In genomic region chr14:104284107-104284592, GRCh38 we compare ENCODE assay signal across 18 cellular contexts.
A peak's percentile ranks its signal among the peaks of the same experiment; 100 is the strongest.
DNase-seq lines count a peak whose midpoint lies in the region; TF ChIP-seq lines count a peak whose summit lies in the region.
"Had no signal": no experiment of that assay in that cellular context is flagged by ENCODE, and none has a peak within 500 bp of the region (broad histone marks: within the 10 kb centered on the region; RNA-seq: fewer than 3 reads in every experiment).

No MANE protein-coding gene starts in this region.

- H3K4me3 ChIP-seq in neuronal stem cell (ENCODE audit: low read length in 2 of 2), result no peak overlapping the region
- H3K4me3 ChIP-seq: body of pancreas, esophagus muscularis mucosa, pancreas, SJSA1 had no signal

- H3K4me3 Mint-ChIP-seq in chondrocyte (ENCODE audit: unreplicated experiment), result no peak overlapping the region
- H3K4me3 Mint-ChIP-seq: type B pancreatic cell had no signal

- H3K27ac ChIP-seq in neuronal stem cell (replicated peaks; ENCODE audit: low read length), result no peak overlapping the region
- H3K27ac ChIP-seq: body of pancreas, pancreas, SJSA1 had no signal

- H3K18ac ChIP-seq in neuronal stem cell (ENCODE audit: low read length), result peak overlapping the region; percentile 88

- no peak overlapping the region for H2BK12ac ChIP-seq in neuronal stem cell (ENCODE audit: low read length)

- H2BK15ac ChIP-seq in neuronal stem cell (ENCODE audit: low read length), result peak overlapping the region; percentile 58

- H3K9me3 Mint-ChIP-seq in chondrocyte (ENCODE audit: low read depth), result peaks cover 3% of the 10 kb centered on the region
- H3K9me3 Mint-ChIP-seq: type B pancreatic cell had no signal

- H2BK5ac ChIP-seq in neuronal stem cell (ENCODE audit: low read length), result peak overlapping the region; percentile 39

- no peaks in the 10 kb centered on the region for H3K4me1 Mint-ChIP-seq in chondrocyte (ENCODE audit: low read depth)

- peak overlapping the region; percentile 44 for H3K9ac ChIP-seq in neuronal stem cell (ENCODE audit: low read depth, low read length, poor library complexity)

- no peak overlapping the region for H3K4ac ChIP-seq in neuronal stem cell (ENCODE audit: low read length)

- H3K14ac ChIP-seq in neuronal stem cell (ENCODE audit: low read length), result peak overlapping the region; percentile 99

- H3K9me3 ChIP-seq in neuronal stem cell (replicated peaks in 1 of 2; ENCODE audit: control insufficient read depth in 2 of 2, insufficient read depth in 1 of 2, low read depth in 1 of 2, low read length in 2 of 2), result no peaks in the 10 kb centered on the region
- H3K9me3 ChIP-seq: body of pancreas, esophagus muscularis mucosa, pancreas, SJSA1 had no signal

- H2BK120ac ChIP-seq in neuronal stem cell (ENCODE audit: low read depth, low read length), result no peak overlapping the region

- no peaks in the 10 kb centered on the region for H3K36me3 ChIP-seq in neuronal stem cell (replicated peaks in 1 of 2; ENCODE audit: control insufficient read depth in 2 of 2, insufficient read depth in 2 of 2, low read length in 2 of 2)
- H3K36me3 ChIP-seq: esophagus muscularis mucosa, pancreas, SJSA1 had no signal

- peak; percentile 41 for DNase-seq in NCI-H1694 treated with DMSO at 0.1 percent for 48 hours (lab: John Stamatoyannopoulos, UW)
- no peak for DNase-seq in NCI-H1694 (lab: John Stamatoyannopoulos, UW)
- peak; percentile 57 for DNase-seq in COR-L47 (lab: John Stamatoyannopoulos, UW)
- DNase-seq in chondrocyte (ENCODE audit: low spot score), result peak; percentile 87
- DNase-seq in neuronal stem cell (ENCODE audit: low spot score), result no peak
- DNase-seq in KG1 (lab: John Stamatoyannopoulos, UW), result no peak
- DNase-seq in HUDEP-2 (lab: John Stamatoyannopoulos, UW; ENCODE audit: unreplicated experiment in 76 of 76), result no peak
- DNase-seq in hippocampal formation (lab: John Stamatoyannopoulos, UW), result no peak
- DNase-seq: activated CD8-positive, alpha-beta memory T cell treated with anti-CD3 and anti-CD28 coated beads, Interleukin-2, amount 50 U/mL, for 48 hours; dermis blood vessel endothelial cell; stimulated activated CD4-positive, alpha-beta T cell treated with anti-CD3 and anti-CD28 coated beads, Interleukin-12 subunit alpha, Interleukin-12 subunit beta, amount 100 ng/mL, for 4 hours; stimulated activated naive CD4-positive, alpha-beta T cell treated with Interleukin-2 at 50 U/mL for 16 hours had no signal

- H3K4me2 ChIP-seq in neuronal stem cell (ENCODE audit: insufficient read depth, low read length, poor library complexity, severe bottlenecking), result no peak overlapping the region

- WGBS in neuronal stem cell (ENCODE audit: extremely low coverage in 2 of 2, insufficient read length in 2 of 2, insufficient replicate concordance in 1 of 2), 2 donors, result no CpG with 5 or more reads among the region's 9 CpGs

- no peak overlapping the region for H4K8ac ChIP-seq in neuronal stem cell (ENCODE audit: low read depth, low read length)

- peaks cover 0 to 23% of the 10 kb centered on the region in 2 donors for H3K4me1 ChIP-seq in neuronal stem cell (ENCODE audit: control insufficient read depth in 2 of 2, insufficient read depth in 1 of 2, low read depth in 1 of 2, low read length in 2 of 2)
- H3K4me1 ChIP-seq: body of pancreas, pancreas, SJSA1 had no signal

- no peak overlapping the region for H3K23ac ChIP-seq in neuronal stem cell (ENCODE audit: low read depth, low read length, poor library complexity)

- H4K91ac ChIP-seq in neuronal stem cell (ENCODE audit: low read depth, low read length, poor library complexity), result no peak overlapping the region

- H3K79me1 ChIP-seq in neuronal stem cell (ENCODE audit: low read depth, low read length), result peaks cover 1% of the 10 kb centered on the region

- no peak overlapping the region for H2AFZ ChIP-seq in neuronal stem cell (ENCODE audit: low read length)

- peak overlapping the region; percentile 94 for H2AK5ac ChIP-seq in neuronal stem cell (ENCODE audit: low read depth, low read length)

- H3K27me3 Mint-ChIP-seq in chondrocyte (ENCODE audit: low read depth), result peaks cover 3% of the 10 kb centered on the region

- H3K27ac Mint-ChIP-seq in chondrocyte (ENCODE audit: unreplicated experiment), result no peak overlapping the region
- H3K27ac Mint-ChIP-seq: activated naive CD4-positive, alpha-beta T cell treated with anti-CD3 and anti-CD28 coated beads, Interleukin-2, amount 50 U/mL, for 72 hours; type B pancreatic cell had no signal

- H3K36me3 Mint-ChIP-seq in chondrocyte (ENCODE audit: low read depth), result no peaks in the 10 kb centered on the region
- H3K36me3 Mint-ChIP-seq: activated naive CD4-positive, alpha-beta T cell treated with anti-CD3 and anti-CD28 coated beads, Interleukin-2, amount 50 U/mL, for 72 hours; type B pancreatic cell had no signal

- TF ChIP-seq CTCF in chondrocyte (IDR thresholded peaks at IDR 0.05), result no peak

- peaks cover 0 to 16% (median 2%) of the 10 kb centered on the region in 3 experiments for H3K27me3 ChIP-seq in neuronal stem cell (ENCODE audit: control insufficient read depth in 3 of 3, insufficient read depth in 3 of 3, low read depth in 1 of 3, low read length in 3 of 3)
- H3K27me3 ChIP-seq: body of pancreas, pancreas, SJSA1 had no signal

Comparison
In these comparisons a context has a peak if more than half of its experiments do, and no peak if none do; other contexts are left out.
1. DNase-seq: peak in NCI-H1694 treated with DMSO at 0.1 percent for 48 hours (single experiment), COR-L47 (single experiment) and chondrocyte (single experiment); none in NCI-H1694 (single experiment), neuronal stem cell (single experiment), KG1 (single experiment), HUDEP-2 (0 of 76) and hippocampal formation (0 of 2).